ENCODE assay signal across 25 cellular contexts in the genomic region with DNA sequence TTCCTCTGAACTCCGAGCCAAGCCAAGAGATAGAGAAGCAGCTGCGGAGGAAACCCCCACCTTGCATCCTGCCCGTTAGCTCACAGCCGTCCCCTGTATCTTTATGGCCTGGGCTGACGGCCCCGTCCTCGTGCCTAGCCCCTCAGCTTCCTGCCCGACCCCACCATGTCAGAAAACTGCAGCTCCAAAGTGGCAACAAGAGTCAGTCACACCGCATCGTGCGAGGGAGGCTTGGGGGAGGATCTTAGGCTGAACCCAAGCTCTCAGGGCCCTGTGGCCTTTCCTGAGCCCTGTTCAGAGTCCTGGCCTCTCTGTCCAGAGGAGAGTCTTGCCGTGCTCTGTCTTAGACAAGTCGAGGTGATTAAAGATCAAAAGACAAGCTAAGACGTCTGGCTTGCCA.
DNase-seq lines count a peak whose midpoint lies in the region; ATAC-seq, FAIRE-seq and TF ChIP-seq lines count a peak whose summit lies in the region.
"Had no signal": no experiment of that assay in that cellular context is flagged by ENCODE, and none has a peak within 500 bp of the region (broad histone marks: within the 10 kb centered on the region; RNA-seq: fewer than 3 reads in every experiment).

No MANE protein-coding gene starts in this region.

- H3K9ac ChIP-seq in H9 (ENCODE audit: extremely low read depth, insufficient read length, low read length), result no peak overlapping the region
- H3K9ac ChIP-seq in H1 (replicated peaks in 1 of 4; ENCODE audit: extremely low read depth in 1 of 4, low read depth in 3 of 4, low read length in 3 of 4), result no peak overlapping the region
- peak overlapping the region; percentile 6 for H3K9ac ChIP-seq in mesendoderm (ENCODE audit: low read length)
- H3K9ac ChIP-seq in trophoblast cell (ENCODE audit: low read length), result no peak overlapping the region
- H3K9ac ChIP-seq: GM23248, KMS-11 had no signal

- H2BK120ac ChIP-seq in H9 (ENCODE audit: low read depth, low read length, poor library complexity, severe bottlenecking), result no peak overlapping the region
- H2BK120ac ChIP-seq in H1 (replicated peaks; ENCODE audit: low read depth, low read length), result no peak overlapping the region
- no peak overlapping the region for H2BK120ac ChIP-seq in mesendoderm (ENCODE audit: low read depth, low read length)
- peak overlapping the region; percentile 86 for H2BK120ac ChIP-seq in trophoblast cell (ENCODE audit: insufficient read depth, low read length, poor library complexity)

- peaks cover under 1% of the 10 kb centered on the region; the same call in 1 of the 2 replicates for H3K27me3 Mint-ChIP-seq in H9 (ENCODE audit: low read depth)
- H3K27me3 Mint-ChIP-seq in activated CD8-positive, alpha-beta T cell treated with anti-CD3 and anti-CD28 coated beads for 36 hours, result no peaks in the 10 kb centered on the region
- H3K27me3 Mint-ChIP-seq: CD4-positive, CD25-positive, alpha-beta regulatory T cell had no signal

- H3K27ac Mint-ChIP-seq in H9, result peak overlapping the region in 2 of 3 experiments; percentile 34 to 91; a peak in 5 of 7 replicates
- H3K27ac Mint-ChIP-seq in activated CD8-positive, alpha-beta T cell treated with anti-CD3 and anti-CD28 coated beads for 36 hours, result no peak overlapping the region
- H3K27ac Mint-ChIP-seq: CD4-positive, CD25-positive, alpha-beta regulatory T cell had no signal

- H2AK5ac ChIP-seq in H9 (ENCODE audit: insufficient read length, low read length) (no peak overlapping the region), H1 (ENCODE audit: low read depth, low read length) (peak overlapping the region; percentile 78; the same call in 1 of the 2 replicates), mesendoderm (ENCODE audit: low read length) (no peak overlapping the region), trophoblast cell (ENCODE audit: low read length) (peak overlapping the region; percentile 34)

- H3K4me2 ChIP-seq in H9 (ENCODE audit: insufficient read depth, insufficient read length, low read length) (no peak overlapping the region), H1 (ENCODE audit: insufficient read depth in 1 of 2, low read depth in 2 of 2, low read length in 2 of 2) (no peak overlapping the region), mesendoderm (ENCODE audit: low read length) (no peak overlapping the region), trophoblast cell (ENCODE audit: low read length) (no peak overlapping the region)
- H3K4me2 ChIP-seq: KMS-11 had no signal

- H3K79me1 ChIP-seq in H9 (ENCODE audit: insufficient read depth, low read depth, low read length, poor library complexity, severe bottlenecking), result no peaks in the 10 kb centered on the region
- no peaks in the 10 kb centered on the region for H3K79me1 ChIP-seq in H1 (ENCODE audit: low read depth, low read length)
- no peaks in the 10 kb centered on the region for H3K79me1 ChIP-seq in mesendoderm (ENCODE audit: low read length)
- H3K79me1 ChIP-seq in trophoblast cell (ENCODE audit: low read length), result peaks cover 34% of the 10 kb centered on the region

- H4K91ac ChIP-seq in H9 (ENCODE audit: insufficient read length, low read depth, low read length) (no peak overlapping the region), H1 (replicated peaks; ENCODE audit: insufficient read length, low read length) (peak overlapping the region; percentile 22), trophoblast cell (ENCODE audit: low read depth, low read length) (peak overlapping the region; percentile 37)

- no peak for ATAC-seq in activated CD8-positive, alpha-beta T cell treated with anti-CD3 and anti-CD28 coated beads for 36 hours
- no peak for ATAC-seq in foreskin keratinocyte
- ATAC-seq: HepG2 had no signal

- H3K23ac ChIP-seq in H9 (ENCODE audit: insufficient read length, low read depth, low read length) (no peak overlapping the region), H1 (ENCODE audit: insufficient read length) (no peak overlapping the region), mesendoderm (ENCODE audit: low read length) (no peak overlapping the region), trophoblast cell (ENCODE audit: low read length) (no peak overlapping the region)

- H3K4me3 Mint-ChIP-seq in H9, result no peak overlapping the region
- no peak overlapping the region for H3K4me3 Mint-ChIP-seq in activated CD8-positive, alpha-beta T cell treated with anti-CD3 and anti-CD28 coated beads for 36 hours
- H3K4me3 Mint-ChIP-seq: CD4-positive, CD25-positive, alpha-beta regulatory T cell had no signal

- H3K4me1 ChIP-seq in H9 (ENCODE audit: insufficient read depth, low read length) (no peaks in the 10 kb centered on the region; the same call in 1 of the 2 replicates), H1 (replicated peaks in 1 of 4; ENCODE audit: control insufficient read depth in 3 of 4, insufficient read depth in 4 of 4, low read length in 3 of 4) (peaks cover 5 to 12% (median 8%) of the 10 kb centered on the region in 4 experiments), mesendoderm (ENCODE audit: control insufficient read depth, low read depth, low read length) (peaks cover 8% of the 10 kb centered on the region), trophoblast cell (ENCODE audit: control insufficient read depth in 1 of 2, insufficient read depth in 2 of 2, low read length in 2 of 2) (peaks cover 12 to 29% of the 10 kb centered on the region in 2 experiments), foreskin keratinocyte (peaks cover 9% of the 10 kb centered on the region)
- H3K4me1 ChIP-seq: BE2C had no signal

- H3K79me2 ChIP-seq in H9 (ENCODE audit: insufficient read depth, low read length), result no peaks in the 10 kb centered on the region
- no peaks in the 10 kb centered on the region for H3K79me2 ChIP-seq in H1 (ENCODE audit: control insufficient read depth in 1 of 2, insufficient read depth in 2 of 2, low read length in 2 of 2)
- H3K79me2 ChIP-seq in mesendoderm (ENCODE audit: control insufficient read depth, insufficient read depth, low read length), result no peaks in the 10 kb centered on the region
- H3K79me2 ChIP-seq in trophoblast cell (ENCODE audit: control insufficient read depth, insufficient read depth, low read length, poor library complexity), result no peaks in the 10 kb centered on the region

- WGBS in H9 (ENCODE audit: extremely low coverage, insufficient read length, low lambda C conversion rate), result no CpG with 5 or more reads among the region's 14 CpGs
- 82% methylated on average over 14 of the region's 14 CpGs; no CpG with 5 or more reads in 1 of the 2 experiments for WGBS in H1 (ENCODE audit: extremely low coverage in 1 of 2, insufficient coverage in 1 of 2, insufficient read length in 1 of 2, insufficient replicate concordance in 2 of 2, low coverage in 1 of 2, low lambda C conversion rate in 2 of 2, missing lambda C conversion rate in 1 of 2), 2 experiments
- WGBS in mesendoderm (ENCODE audit: extremely low coverage, insufficient coverage, low lambda C conversion rate), result no CpG with 5 or more reads among the region's 14 CpGs
- WGBS in trophoblast cell (ENCODE audit: extremely low coverage, insufficient coverage, insufficient read length), result no CpG with 5 or more reads among the region's 14 CpGs

- H3T11ph ChIP-seq in H9 (ENCODE audit: low read length), result no peak overlapping the region

- no peak overlapping the region for H3K4me3 ChIP-seq in H1 (ENCODE audit: extremely low read depth in 1 of 4, insufficient read depth in 2 of 4, low read depth in 3 of 4, low read length in 4 of 4)
- H3K4me3 ChIP-seq in mesendoderm (ENCODE audit: low read length), result no peak overlapping the region
- H3K4me3 ChIP-seq in trophoblast cell (ENCODE audit: low read depth, low read length), result no peak overlapping the region
- H3K4me3 ChIP-seq: GM23248 had no signal

- H3K9me3 Mint-ChIP-seq in H9, result peaks cover 3% of the 10 kb centered on the region in 2 experiments; a peak in 3 of 5 replicates
- no peaks in the 10 kb centered on the region for H3K9me3 Mint-ChIP-seq in activated CD8-positive, alpha-beta T cell treated with anti-CD3 and anti-CD28 coated beads for 36 hours

- intact Hi-C loops in activated CD8-positive, alpha-beta T cell treated with anti-CD3 and anti-CD28 coated beads for 36 hours (cut with micrococcal nuclease), result no loop called here

- POLR2A ChIA-PET in H1 (lab: Charles Lee; ENCODE audit: partially characterized antibody), result interaction anchor here (1.1 to 1.2 kb wide), 2 partner anchors 15 to 21 kb away, joined by 3 to 5 read pairs; no protein-coding TSS in a partner anchor
- POLR2A ChIA-PET in activated CD8-positive, alpha-beta T cell treated with anti-CD3 and anti-CD28 coated beads for 36 hours (lab: Charles Lee), result no interaction called here

- H3K4me1 Mint-ChIP-seq in H9, result peaks cover 16 to 25% of the 10 kb centered on the region in 2 experiments
- no peaks in the 10 kb centered on the region for H3K4me1 Mint-ChIP-seq in activated CD8-positive, alpha-beta T cell treated with anti-CD3 and anti-CD28 coated beads for 36 hours (ENCODE audit: low read depth)

- H3K36me3 ChIP-seq in H1 (ENCODE audit: control insufficient read depth in 2 of 4, insufficient read depth in 4 of 4, low read length in 3 of 4) (no peaks in the 10 kb centered on the region), mesendoderm (ENCODE audit: control insufficient read depth, insufficient read depth, low read length) (no peaks in the 10 kb centered on the region), trophoblast cell (ENCODE audit: control insufficient read depth in 1 of 2, insufficient read depth in 2 of 2, low read length in 2 of 2) (no peaks in the 10 kb centered on the region)
- H3K36me3 ChIP-seq: BE2C had no signal

- no peak overlapping the region for H3K56ac ChIP-seq in H9 (ENCODE audit: insufficient read length, low read depth, low read length)
- H3K56ac ChIP-seq in H1 (replicated peaks; ENCODE audit: insufficient read length, low read depth, low read length), result no peak overlapping the region
- peak overlapping the region; percentile 71 for H3K56ac ChIP-seq in mesendoderm (ENCODE audit: low read length)

- H3K9me3 ChIP-seq in H9 (ENCODE audit: control insufficient read depth, low read depth, low read length) (no peaks in the 10 kb centered on the region), H1 (ENCODE audit: insufficient read depth in 2 of 2, low read depth in 1 of 2, low read length in 1 of 2) (no peaks in the 10 kb centered on the region), trophoblast cell (ENCODE audit: insufficient read depth, low read depth, low read length) (no peaks in the 10 kb centered on the region)
- H3K9me3 ChIP-seq: BE2C had no signal

- H4K8ac ChIP-seq in H9 (replicated peaks; ENCODE audit: insufficient read length, low read depth, low read length) (no peak overlapping the region), H1 (ENCODE audit: extremely low read depth, insufficient read depth, low read length) (no peak overlapping the region), mesendoderm (ENCODE audit: low read depth, low read length) (no peak overlapping the region), trophoblast cell (ENCODE audit: low read depth, low read length) (peak overlapping the region; percentile 51)

- no peak for FAIRE-seq in H1 (lab: Jason Lieb, UNC)
- FAIRE-seq: A204.1, HepG2 had no signal

- H4K20me1 ChIP-seq in H9 (ENCODE audit: control insufficient read depth, insufficient read depth, insufficient read length), result no peaks in the 10 kb centered on the region
- no peaks in the 10 kb centered on the region for H4K20me1 ChIP-seq in H1 (replicated peaks in 1 of 2; ENCODE audit: control insufficient read depth in 1 of 2, insufficient read depth in 2 of 2, low read length in 2 of 2)

- CTCF ChIA-PET in H1 (lab: Charles Lee; ENCODE audit: partially characterized antibody), result interaction anchor here (0.8 to 2.6 kb wide), 5 partner anchors 16 to 170 kb away, joined by 3 to 10 read pairs (median 3); no protein-coding TSS in a partner anchor
- CTCF ChIA-PET in activated CD8-positive, alpha-beta T cell treated with anti-CD3 and anti-CD28 coated beads for 36 hours (lab: Charles Lee), result no interaction called here

- H2BK15ac ChIP-seq in H9 (ENCODE audit: low read depth, low read length) (no peak overlapping the region), H1 (ENCODE audit: low read length) (0 out of 2 replicates have a peak overlapping the region, but pooled peaks have one; percentile 8), mesendoderm (replicated peaks; ENCODE audit: low read depth) (no peak overlapping the region)

- no peak overlapping the region for H4K12ac ChIP-seq in trophoblast cell (ENCODE audit: low read depth, low read length)

- H3K4ac ChIP-seq in H9 (ENCODE audit: low read depth, low read length) (no peak overlapping the region), H1 (replicated peaks; ENCODE audit: insufficient read length, low read depth, low read length) (peak overlapping the region; percentile 55), mesendoderm (ENCODE audit: low read depth, low read length) (no peak overlapping the region), trophoblast cell (ENCODE audit: low read depth, low read length) (no peak overlapping the region)

- no peak overlapping the region for H2BK5ac ChIP-seq in H9 (ENCODE audit: insufficient read length, low read length)
- H2BK5ac ChIP-seq in H1 (ENCODE audit: low read depth, low read length), result peak overlapping the region; percentile 5; the same call in 1 of the 2 replicates
- H2BK5ac ChIP-seq in mesendoderm (ENCODE audit: low read length), result no peak overlapping the region
- peak overlapping the region; percentile 74 for H2BK5ac ChIP-seq in trophoblast cell (ENCODE audit: low read depth, low read length, poor library complexity)

- H3K27me3 ChIP-seq in H9 (ENCODE audit: insufficient read depth, low read length), result no peaks in the 10 kb centered on the region
- H3K27me3 ChIP-seq in H1 (replicated peaks in 1 of 4; ENCODE audit: control insufficient read depth in 3 of 4, extremely low read depth in 1 of 4, insufficient read depth in 3 of 4, low read length in 3 of 4), result no peaks in the 10 kb centered on the region; a peak in 1 of 7 replicates
- H3K27me3 ChIP-seq in mesendoderm (ENCODE audit: insufficient read depth, low read length, poor library complexity), result no peaks in the 10 kb centered on the region
- H3K27me3 ChIP-seq in trophoblast cell (ENCODE audit: insufficient read depth, low read length), result no peaks in the 10 kb centered on the region
- H3K27me3 ChIP-seq in foreskin keratinocyte, result no peaks in the 10 kb centered on the region
- H3K27me3 ChIP-seq: BE2C had no signal

- H3K14ac ChIP-seq in H9 (ENCODE audit: insufficient read depth, low read length) (no peak overlapping the region), H1 (ENCODE audit: insufficient read length) (no peak overlapping the region), trophoblast cell (ENCODE audit: low read length) (peak overlapping the region; percentile 38)

- H2BK20ac ChIP-seq in H9 (ENCODE audit: low read depth, low read length, poor library complexity, severe bottlenecking) (no peak overlapping the region), H1 (ENCODE audit: low read length) (peak overlapping the region; percentile 40; the same call in 1 of the 2 replicates)

- H3K36me3 Mint-ChIP-seq in H9 (ENCODE audit: insufficient read depth in 1 of 3, low read depth in 3 of 3), result peaks cover 0 to 3% (median 2%) of the 10 kb centered on the region in 3 experiments; a peak in 3 of 7 replicates
- H3K36me3 Mint-ChIP-seq in activated CD8-positive, alpha-beta T cell treated with anti-CD3 and anti-CD28 coated beads for 36 hours (ENCODE audit: low read depth), result no peaks in the 10 kb centered on the region
- H3K36me3 Mint-ChIP-seq: CD4-positive, CD25-positive, alpha-beta regulatory T cell had no signal

- TF ChIP-seq CTCF in H9 (conservative IDR thresholded peaks at IDR 0.05) (no peak), H1 (IDR thresholded peaks at IDR 0.05; ENCODE audit: control extremely low read depth in 1 of 3, insufficient read depth in 1 of 3, low read depth in 1 of 3, low read length in 3 of 3) (no peak), foreskin keratinocyte (conservative IDR thresholded peaks at IDR 0.05) (no peak)
- TF ChIP-seq CTCF in activated CD8-positive, alpha-beta T cell treated with anti-CD3 and anti-CD28 coated beads for 36 hours (IDR thresholded peaks at IDR 0.05), result no peak

- H3K23me2 ChIP-seq in H9 (ENCODE audit: insufficient read length, low read depth, low read length, poor library complexity, severe bottlenecking) (no peaks in the 10 kb centered on the region), H1 (ENCODE audit: low read depth, low read length) (no peaks in the 10 kb centered on the region)

- DNase-seq in H9, result no peak
- DNase-seq in H1 (ENCODE audit: low read depth in 1 of 2, low spot score in 2 of 2), result no peak
- no peak for DNase-seq in mesendoderm
- no peak for DNase-seq in trophoblast cell
- no peak for DNase-seq in activated CD8-positive, alpha-beta T cell treated with anti-CD3 and anti-CD28 coated beads for 36 hours
- no peak for DNase-seq in activated CD4-positive, alpha-beta T cell treated with anti-CD3 and anti-CD28 coated beads, Interleukin-2, amount 50 U/mL, for 1 hour
- no peak for DNase-seq in foreskin keratinocyte
- DNase-seq in iPS-NIHi11 (ENCODE audit: low spot score), result no peak
- DNase-seq: BE2C; CD4-positive, CD25-positive, alpha-beta regulatory T cell; COR-L47; DMS 273 treated with DMSO at 0.1 percent for 48 hours; DND-41; GM23248; MV-4-11; NCI-H1417; NCI-H187; NCI-H2107; NCI-H510A; NCI-H748 treated with DMSO at 0.1 percent for 48 hours; OCI-M1; Right ventricle myocardium superior had no signal

- no peak overlapping the region for H4K5ac ChIP-seq in H9 (ENCODE audit: insufficient read length, low read depth, low read length)
- no peak overlapping the region for H4K5ac ChIP-seq in H1 (ENCODE audit: insufficient read length, low read depth, low read length)
- H4K5ac ChIP-seq in mesendoderm (ENCODE audit: low read length), result no peak overlapping the region

- H3K27ac ChIP-seq in H9 (ENCODE audit: insufficient read length, low read depth, low read length) (no peak overlapping the region), H1 (ENCODE audit: low read depth, low read length) (no peak overlapping the region), mesendoderm (ENCODE audit: low read depth, low read length) (no peak overlapping the region), trophoblast cell (ENCODE audit: low read depth, low read length) (peak overlapping the region; percentile 56), foreskin keratinocyte (no peak overlapping the region)
- H3K27ac ChIP-seq: GM23248, KMS-11 had no signal

- H2BK12ac ChIP-seq in H9 (ENCODE audit: insufficient read length, low read depth, low read length) (no peak overlapping the region), H1 (ENCODE audit: low read depth, low read length) (peak overlapping the region; percentile 60; the same call in 1 of the 2 replicates), trophoblast cell (ENCODE audit: low read length) (peak overlapping the region; percentile 67)

- H3K18ac ChIP-seq in H9 (ENCODE audit: insufficient read length, low read depth, low read length) (no peak overlapping the region), H1 (ENCODE audit: extremely low read depth, low read length) (no peak overlapping the region; the same call in 1 of the 2 replicates), mesendoderm (ENCODE audit: low read length) (no peak overlapping the region), trophoblast cell (ENCODE audit: low read length) (no peak overlapping the region)

- TF ChIP-seq RAD21 in H1 (IDR thresholded peaks at IDR 0.05 in 1 of 2, conservative IDR thresholded peaks at IDR 0.05 in 1 of 2; ENCODE audit: low read depth in 2 of 2, low read length in 2 of 2), result no peak

- no peak for TF ChIP-seq EP300 in H1 (IDR thresholded peaks at IDR 0.05; ENCODE audit: borderline replicate concordance in 1 of 2, low read depth in 2 of 2, low read length in 2 of 2)

- H2AFZ ChIP-seq in H9 (ENCODE audit: low read length), result no peak overlapping the region
- no peak overlapping the region for H2AFZ ChIP-seq in H1 (ENCODE audit: low read length)
- H2AFZ ChIP-seq in trophoblast cell (ENCODE audit: insufficient read depth, low read length, poor library complexity), result peak overlapping the region; percentile 21
- H2AFZ ChIP-seq: GM23248 had no signal

- TF ChIP-seq POLR2A in H1 (IDR thresholded peaks at IDR 0.05; ENCODE audit: control extremely low read depth in 1 of 2, low read depth in 2 of 2, low read length in 2 of 2), result no peak

Comparison
In these comparisons a context has a peak if more than half of its experiments do, and no peak if none do; other contexts are left out.
1. H2AK5ac ChIP-seq: peak in H1 (single experiment) and trophoblast cell (single experiment); none in H9 (single experiment) and mesendoderm (single experiment).
2. H2BK5ac ChIP-seq: peak in H1 (single experiment) and trophoblast cell (single experiment); none in H9 (single experiment) and mesendoderm (single experiment).